Comparison of ENCODE assay signal across 11 cellular contexts in genomic region chr16:11225677-11226549, GRCh38. TPM values are rescaled to one million over a fixed set of nuclear protein-coding genes. Genes with fewer than 3 reads are reported as not detected.
A peak's percentile ranks its signal among the peaks of the same experiment; 100 is the strongest.
DNase-seq lines count a peak whose midpoint lies in the region; ATAC-seq lines count a peak whose summit lies in the region.
"Had no signal": no experiment of that assay in that cellular context is flagged by ENCODE, and none has a peak within 500 bp of the region (broad histone marks: within the 10 kb centered on the region; RNA-seq: fewer than 3 reads in every experiment).

No MANE protein-coding gene starts in this region.

- H3K27ac ChIP-seq in CD4-positive, alpha-beta memory T cell (ENCODE audit: low read depth, low read length) = peak overlapping the region; percentile 75
- no peak overlapping the region for H3K27ac ChIP-seq in mesenchymal stem cell (ENCODE audit: low read length, poor library complexity, severe bottlenecking)

- peaks cover 47% of the 10 kb centered on the region for H3K4me1 ChIP-seq in CD4-positive, alpha-beta memory T cell (ENCODE audit: insufficient read depth, low read length)
- H3K4me1 ChIP-seq in mesenchymal stem cell (ENCODE audit: control insufficient read depth, insufficient read depth, low read depth, low read length) = peaks cover 6% of the 10 kb centered on the region

- no peak overlapping the region for H2BK15ac ChIP-seq in mesenchymal stem cell (ENCODE audit: low read depth, poor library complexity, severe bottlenecking)

- no peak overlapping the region for H3K4ac ChIP-seq in mesenchymal stem cell (ENCODE audit: low read depth in 1 of 2, low read length in 2 of 2)

- no peak overlapping the region for H3K23ac ChIP-seq in mesenchymal stem cell (ENCODE audit: low read length in 2 of 2)

- ATAC-seq in GM19455 (IDR thresholded peaks at IDR 0.05; ENCODE audit: unreplicated experiment) (peak; percentile 13), HG03159 (IDR thresholded peaks at IDR 0.05; ENCODE audit: unreplicated experiment) (no peak)

- H2AK5ac ChIP-seq in mesenchymal stem cell (ENCODE audit: low read length, severe bottlenecking) = no peak overlapping the region

- no peaks in the 10 kb centered on the region for H3K9me3 ChIP-seq in CD4-positive, alpha-beta memory T cell (ENCODE audit: control insufficient read depth in 1 of 2, low read length in 2 of 2)
- H3K9me3 ChIP-seq in mesenchymal stem cell (ENCODE audit: control insufficient read depth, low read length) = no peaks in the 10 kb centered on the region
- no peaks in the 10 kb centered on the region for H3K9me3 ChIP-seq in MG63

- H2BK120ac ChIP-seq in mesenchymal stem cell (ENCODE audit: low read depth, low read length) = no peak overlapping the region

- H3K18ac ChIP-seq in mesenchymal stem cell (ENCODE audit: low read depth in 1 of 2, low read length in 2 of 2) = no peak overlapping the region

- no peak for DNase-seq in CD4-positive, alpha-beta memory T cell
- DNase-seq in activated CD4-positive, alpha-beta memory T cell treated with anti-CD3 and anti-CD28 coated beads, Interleukin-2, amount 10 ng/mL, durations not matched to agents 7 days and 5 days = no peak
- DNase-seq in mesenchymal stem cell (no peak), MG63 (no peak), OCI-M2 (lab: John Stamatoyannopoulos, UW; ENCODE audit: unreplicated experiment) (no peak), H7 (no peak)
- DNase-seq: NCI-H187 treated with DMSO at 0.1 percent for 48 hours had no signal

- no peak overlapping the region for H2BK5ac ChIP-seq in mesenchymal stem cell (ENCODE audit: low read depth, low read length, poor library complexity, severe bottlenecking)

- H2BK12ac ChIP-seq in mesenchymal stem cell (ENCODE audit: low read length in 2 of 2) = peak overlapping the region in 1 of 2 experiments; percentile 55

- peak overlapping the region; percentile 70 to 92 (median 80) for H3K4me3 Mint-ChIP-seq in CD4-positive, alpha-beta memory T cell
- peak overlapping the region; percentile 68 for H3K4me3 Mint-ChIP-seq in activated CD4-positive, alpha-beta memory T cell treated with anti-CD3 and anti-CD28 coated beads, Interleukin-2, amount 10 ng/mL, durations not matched to agents 7 days and 5 days

- H3K27me3 ChIP-seq in CD4-positive, alpha-beta memory T cell (ENCODE audit: insufficient read depth, low read length) = no peaks in the 10 kb centered on the region
- H3K27me3 ChIP-seq in mesenchymal stem cell (ENCODE audit: control insufficient read depth in 1 of 2, insufficient read depth in 1 of 2, low read length in 2 of 2) = peaks cover 0 to 4% of the 10 kb centered on the region in 2 experiments
- H3K27me3 ChIP-seq in MG63 = no peaks in the 10 kb centered on the region
- no peaks in the 10 kb centered on the region for H3K27me3 ChIP-seq in H7 (ENCODE audit: control insufficient read depth, insufficient read depth, low read length)

- H3K9ac ChIP-seq in mesenchymal stem cell (ENCODE audit: low read length) = peak overlapping the region; percentile 51

- 84% methylated on average over 15 of the region's 18 CpGs for WGBS in mesenchymal stem cell

- H3K27me3 Mint-ChIP-seq in CD4-positive, alpha-beta memory T cell = no peaks in the 10 kb centered on the region
- no peaks in the 10 kb centered on the region for H3K27me3 Mint-ChIP-seq in activated CD4-positive, alpha-beta memory T cell treated with anti-CD3 and anti-CD28 coated beads, Interleukin-2, amount 10 ng/mL, durations not matched to agents 7 days and 5 days

- CTCF ChIA-PET in CD4-positive, alpha-beta memory T cell (lab: Charles Lee; ENCODE audit: partially characterized antibody) = interaction anchor here (0.9 to 3.7 kb wide), 7 partner anchors 11 to 242 kb away, joined by 5 to 69 read pairs (median 6); partner anchors contain the start of gene SOCS1
- CTCF ChIA-PET in activated CD4-positive, alpha-beta memory T cell treated with anti-CD3 and anti-CD28 coated beads, Interleukin-2, amount 10 ng/mL, durations not matched to agents 7 days and 5 days (lab: Charles Lee) = interaction anchor here (1.0 to 2.7 kb wide), 13 partner anchors 11 to 262 kb away, joined by 3 to 16 read pairs (median 6); partner anchors contain the start of gene SOCS1

- H3K14ac ChIP-seq in mesenchymal stem cell (ENCODE audit: low read length in 2 of 2) = no peak overlapping the region

- H3K9me3 Mint-ChIP-seq in CD4-positive, alpha-beta memory T cell = peaks cover 0 to 4% (median 0%) of the 10 kb centered on the region in 8 donors
- no peaks in the 10 kb centered on the region for H3K9me3 Mint-ChIP-seq in activated CD4-positive, alpha-beta memory T cell treated with anti-CD3 and anti-CD28 coated beads, Interleukin-2, amount 10 ng/mL, durations not matched to agents 7 days and 5 days

- H4K91ac ChIP-seq in mesenchymal stem cell (ENCODE audit: low read length) = no peak overlapping the region

- H3K79me1 ChIP-seq in mesenchymal stem cell (replicated peaks; ENCODE audit: low read length, poor library complexity, severe bottlenecking) = no peaks in the 10 kb centered on the region

- H3K4me3 ChIP-seq in CD4-positive, alpha-beta memory T cell (ENCODE audit: low read length in 2 of 2) = peak overlapping the region; percentile 48 to 56
- peak overlapping the region in 1 of 2 experiments; percentile 48 for H3K4me3 ChIP-seq in mesenchymal stem cell (ENCODE audit: insufficient read depth in 1 of 2, low read depth in 1 of 2, low read length in 2 of 2)
- no peak overlapping the region for H3K4me3 ChIP-seq in MG63
- H3K4me3 ChIP-seq in H7 (ENCODE audit: insufficient read depth, low read depth, low read length) = no peak overlapping the region

- no peak overlapping the region for H3K4me2 ChIP-seq in mesenchymal stem cell (ENCODE audit: low read length, poor library complexity, severe bottlenecking)

- no peak overlapping the region for H2AFZ ChIP-seq in mesenchymal stem cell (ENCODE audit: low read depth, low read length)

- H3K4me1 Mint-ChIP-seq in CD4-positive, alpha-beta memory T cell = peaks cover 29 to 66% (median 48%) of the 10 kb centered on the region in 4 donors
- peaks cover 75% of the 10 kb centered on the region for H3K4me1 Mint-ChIP-seq in activated CD4-positive, alpha-beta memory T cell treated with anti-CD3 and anti-CD28 coated beads, Interleukin-2, amount 10 ng/mL, durations not matched to agents 7 days and 5 days

- no peaks in the 10 kb centered on the region for H3K36me3 ChIP-seq in CD4-positive, alpha-beta memory T cell (ENCODE audit: insufficient read depth, low read length)
- H3K36me3 ChIP-seq in mesenchymal stem cell (ENCODE audit: control insufficient read depth in 1 of 2, insufficient read depth in 2 of 2, low read depth in 1 of 2, low read length in 2 of 2) = no peaks in the 10 kb centered on the region
- H3K36me3 ChIP-seq in MG63 = no peaks in the 10 kb centered on the region
- H3K36me3 ChIP-seq in H7 (replicated peaks; ENCODE audit: control insufficient read depth, insufficient read depth, low read length) = no peaks in the 10 kb centered on the region

- POLR2A ChIA-PET in CD4-positive, alpha-beta memory T cell (lab: Charles Lee; ENCODE audit: partially characterized antibody) = interaction anchor here (0.9 to 6.0 kb wide), 9 partner anchors 8 to 262 kb away, joined by 3 to 283 read pairs (median 5); partner anchors contain the start of gene SOCS1
- POLR2A ChIA-PET in activated CD4-positive, alpha-beta memory T cell treated with anti-CD3 and anti-CD28 coated beads, Interleukin-2, amount 10 ng/mL, durations not matched to agents 7 days and 5 days (lab: Charles Lee) = interaction anchor here (0.9 to 5.5 kb wide), 30 partner anchors 8 to 571 kb away, joined by 3 to 102 read pairs (median 6); partner anchors contain the start of genes SOCS1 and ZC3H7A

- peak overlapping the region; percentile 92 to 99 (median 98) for H3K27ac Mint-ChIP-seq in CD4-positive, alpha-beta memory T cell
- H3K27ac Mint-ChIP-seq in activated CD4-positive, alpha-beta memory T cell treated with anti-CD3 and anti-CD28 coated beads, Interleukin-2, amount 10 ng/mL, durations not matched to agents 7 days and 5 days = peak overlapping the region; percentile 99

- intact Hi-C loops in CD4-positive, alpha-beta memory T cell (cut with micrococcal nuclease) = loop anchor here (1.0 kb wide), 2 partner anchors 7 to 29 kb away; no protein-coding TSS in a partner anchor

- H4K8ac ChIP-seq in mesenchymal stem cell (ENCODE audit: low read length) = peak overlapping the region; percentile 62

- H3K36me3 Mint-ChIP-seq in CD4-positive, alpha-beta memory T cell = no peaks in the 10 kb centered on the region
- H3K36me3 Mint-ChIP-seq in activated CD4-positive, alpha-beta memory T cell treated with anti-CD3 and anti-CD28 coated beads, Interleukin-2, amount 10 ng/mL, durations not matched to agents 7 days and 5 days (ENCODE audit: low read depth) = no peaks in the 10 kb centered on the region

RNA-seq across cellular contexts. Expression of gene SOCS1, which starts 30.1 kb away (rescaled TPM):
- total RNA-seq in CD4-positive, alpha-beta memory T cell = 10 to 100 TPM; 14.7 to 16.7 TPM
- polyA plus RNA-seq in CD4-positive, alpha-beta memory T cell = 10 to 100 TPM; 17.6 to 37.8 TPM
- 100 to 1,000 TPM; 136 to 142 TPM for total RNA-seq in activated CD4-positive, alpha-beta memory T cell treated with anti-CD3 and anti-CD28 coated beads, Interleukin-2, amount 10 ng/mL, durations not matched to agents 7 days and 5 days
- polyA plus RNA-seq in mesenchymal stem cell (2013, experiment 1 of 2) = 22.8 TPM
- 21.9 TPM for polyA plus RNA-seq in mesenchymal stem cell (2013, experiment 2 of 2)
- 0.16 TPM in 1 of 2 replicates, not detected in the other for total RNA-seq in MG63 (2014; rRNA removed; shearing (Covaris generic); ENCODE audit: low replicate concordance)
- 16.3 and 16.4 TPM in 2 replicates for total RNA-seq in H7 (2014; rRNA removed; shearing (Covaris generic))

RNA-seq across cellular contexts. Expression of gene TNP2, which starts 43.2 kb away (rescaled TPM):
- not detected for total RNA-seq in CD4-positive, alpha-beta memory T cell
- not detected for polyA plus RNA-seq in CD4-positive, alpha-beta memory T cell
- not detected for total RNA-seq in activated CD4-positive, alpha-beta memory T cell treated with anti-CD3 and anti-CD28 coated beads, Interleukin-2, amount 10 ng/mL, durations not matched to agents 7 days and 5 days
- polyA plus RNA-seq in mesenchymal stem cell (2013, experiment 1 of 2) = not detected
- not detected for polyA plus RNA-seq in mesenchymal stem cell (2013, experiment 2 of 2)
- not detected in 2 replicates for total RNA-seq in MG63 (2014; rRNA removed; shearing (Covaris generic); ENCODE audit: low replicate concordance)
- total RNA-seq in H7 (2014; rRNA removed; shearing (Covaris generic)) = not detected in 2 replicates
- total RNA-seq: lung microvascular endothelial cell, posterior vena cava had no signal

RNA-seq across cellular contexts. Expression of gene PRM3, which starts 47.5 kb away (rescaled TPM):
- not detected for total RNA-seq in CD4-positive, alpha-beta memory T cell
- polyA plus RNA-seq in CD4-positive, alpha-beta memory T cell = not detected
- not detected for total RNA-seq in activated CD4-positive, alpha-beta memory T cell treated with anti-CD3 and anti-CD28 coated beads, Interleukin-2, amount 10 ng/mL, durations not matched to agents 7 days and 5 days
- polyA plus RNA-seq in mesenchymal stem cell (2013, experiment 1 of 2) = not detected
- polyA plus RNA-seq in mesenchymal stem cell (2013, experiment 2 of 2) = not detected
- not detected in 2 replicates for total RNA-seq in MG63 (2014; rRNA removed; shearing (Covaris generic); ENCODE audit: low replicate concordance)
- total RNA-seq in H7 (2014; rRNA removed; shearing (Covaris generic)) = not detected in 2 replicates
- total RNA-seq: lung microvascular endothelial cell, posterior vena cava had no signal

RNA-seq across cellular contexts. Expression of gene PRM2, which starts 50.4 kb away (rescaled TPM):
- total RNA-seq in CD4-positive, alpha-beta memory T cell = not detected
- not detected for polyA plus RNA-seq in CD4-positive, alpha-beta memory T cell
- not detected for total RNA-seq in activated CD4-positive, alpha-beta memory T cell treated with anti-CD3 and anti-CD28 coated beads, Interleukin-2, amount 10 ng/mL, durations not matched to agents 7 days and 5 days
- polyA plus RNA-seq in mesenchymal stem cell (2013, experiment 1 of 2) = not detected
- polyA plus RNA-seq in mesenchymal stem cell (2013, experiment 2 of 2) = not detected
- not detected in 2 replicates for total RNA-seq in MG63 (2014; rRNA removed; shearing (Covaris generic); ENCODE audit: low replicate concordance)
- total RNA-seq in H7 (2014; rRNA removed; shearing (Covaris generic)) = not detected in 2 replicates
- total RNA-seq: lung microvascular endothelial cell, posterior vena cava had no signal

RNA-seq across cellular contexts. Expression of gene PRM1, which starts 55.2 kb away (rescaled TPM):
- not detected for total RNA-seq in CD4-positive, alpha-beta memory T cell
- not detected for polyA plus RNA-seq in CD4-positive, alpha-beta memory T cell
- not detected for total RNA-seq in activated CD4-positive, alpha-beta memory T cell treated with anti-CD3 and anti-CD28 coated beads, Interleukin-2, amount 10 ng/mL, durations not matched to agents 7 days and 5 days
- not detected for polyA plus RNA-seq in mesenchymal stem cell (2013, experiment 1 of 2)
- not detected for polyA plus RNA-seq in mesenchymal stem cell (2013, experiment 2 of 2)
- total RNA-seq in MG63 (2014; rRNA removed; shearing (Covaris generic); ENCODE audit: low replicate concordance) = not detected in 2 replicates
- not detected in 2 replicates for total RNA-seq in H7 (2014; rRNA removed; shearing (Covaris generic))
- total RNA-seq: lung microvascular endothelial cell, posterior vena cava had no signal

Comparison
In these comparisons a context has a peak if more than half of its experiments do, and no peak if none do; other contexts are left out.
1. H3K4me3 ChIP-seq: peak in CD4-positive, alpha-beta memory T cell (2 of 2); none in MG63 (single experiment) and H7 (single experiment).
2. RNA of gene SOCS1, which starts 30.1 kb away (total RNA-seq): 136 to 142 TPM in activated CD4-positive, alpha-beta memory T cell treated with anti-CD3 and anti-CD28 coated beads, Interleukin-2, amount 10 ng/mL, durations not matched to agents 7 days and 5 days, 14.7 to 16.7 TPM in CD4-positive, alpha-beta memory T cell and 16.3 to 16.4 TPM in H7; 0.16 TPM in MG63; every median in the first group is over 10 times any median in the second.